Comparison of ENCODE assay signal across 2 cellular contexts in genomic region chr20:16885746-16886145, GRCh38.
TF ChIP-seq lines count a peak whose summit lies in the region.

No MANE protein-coding gene starts in this region.

TF ChIP-seq in GM23338, 12 proteins besides CTCF, POLR2A, EP300 and RAD21:
- TF ChIP-seq NANOG (IDR thresholded peaks at IDR 0.05; ENCODE audit: borderline replicate concordance): no peak
- TF ChIP-seq STAT1 (IDR thresholded peaks at IDR 0.05; ENCODE audit: unreplicated experiment): no peak
- TF ChIP-seq, protein P1, sequence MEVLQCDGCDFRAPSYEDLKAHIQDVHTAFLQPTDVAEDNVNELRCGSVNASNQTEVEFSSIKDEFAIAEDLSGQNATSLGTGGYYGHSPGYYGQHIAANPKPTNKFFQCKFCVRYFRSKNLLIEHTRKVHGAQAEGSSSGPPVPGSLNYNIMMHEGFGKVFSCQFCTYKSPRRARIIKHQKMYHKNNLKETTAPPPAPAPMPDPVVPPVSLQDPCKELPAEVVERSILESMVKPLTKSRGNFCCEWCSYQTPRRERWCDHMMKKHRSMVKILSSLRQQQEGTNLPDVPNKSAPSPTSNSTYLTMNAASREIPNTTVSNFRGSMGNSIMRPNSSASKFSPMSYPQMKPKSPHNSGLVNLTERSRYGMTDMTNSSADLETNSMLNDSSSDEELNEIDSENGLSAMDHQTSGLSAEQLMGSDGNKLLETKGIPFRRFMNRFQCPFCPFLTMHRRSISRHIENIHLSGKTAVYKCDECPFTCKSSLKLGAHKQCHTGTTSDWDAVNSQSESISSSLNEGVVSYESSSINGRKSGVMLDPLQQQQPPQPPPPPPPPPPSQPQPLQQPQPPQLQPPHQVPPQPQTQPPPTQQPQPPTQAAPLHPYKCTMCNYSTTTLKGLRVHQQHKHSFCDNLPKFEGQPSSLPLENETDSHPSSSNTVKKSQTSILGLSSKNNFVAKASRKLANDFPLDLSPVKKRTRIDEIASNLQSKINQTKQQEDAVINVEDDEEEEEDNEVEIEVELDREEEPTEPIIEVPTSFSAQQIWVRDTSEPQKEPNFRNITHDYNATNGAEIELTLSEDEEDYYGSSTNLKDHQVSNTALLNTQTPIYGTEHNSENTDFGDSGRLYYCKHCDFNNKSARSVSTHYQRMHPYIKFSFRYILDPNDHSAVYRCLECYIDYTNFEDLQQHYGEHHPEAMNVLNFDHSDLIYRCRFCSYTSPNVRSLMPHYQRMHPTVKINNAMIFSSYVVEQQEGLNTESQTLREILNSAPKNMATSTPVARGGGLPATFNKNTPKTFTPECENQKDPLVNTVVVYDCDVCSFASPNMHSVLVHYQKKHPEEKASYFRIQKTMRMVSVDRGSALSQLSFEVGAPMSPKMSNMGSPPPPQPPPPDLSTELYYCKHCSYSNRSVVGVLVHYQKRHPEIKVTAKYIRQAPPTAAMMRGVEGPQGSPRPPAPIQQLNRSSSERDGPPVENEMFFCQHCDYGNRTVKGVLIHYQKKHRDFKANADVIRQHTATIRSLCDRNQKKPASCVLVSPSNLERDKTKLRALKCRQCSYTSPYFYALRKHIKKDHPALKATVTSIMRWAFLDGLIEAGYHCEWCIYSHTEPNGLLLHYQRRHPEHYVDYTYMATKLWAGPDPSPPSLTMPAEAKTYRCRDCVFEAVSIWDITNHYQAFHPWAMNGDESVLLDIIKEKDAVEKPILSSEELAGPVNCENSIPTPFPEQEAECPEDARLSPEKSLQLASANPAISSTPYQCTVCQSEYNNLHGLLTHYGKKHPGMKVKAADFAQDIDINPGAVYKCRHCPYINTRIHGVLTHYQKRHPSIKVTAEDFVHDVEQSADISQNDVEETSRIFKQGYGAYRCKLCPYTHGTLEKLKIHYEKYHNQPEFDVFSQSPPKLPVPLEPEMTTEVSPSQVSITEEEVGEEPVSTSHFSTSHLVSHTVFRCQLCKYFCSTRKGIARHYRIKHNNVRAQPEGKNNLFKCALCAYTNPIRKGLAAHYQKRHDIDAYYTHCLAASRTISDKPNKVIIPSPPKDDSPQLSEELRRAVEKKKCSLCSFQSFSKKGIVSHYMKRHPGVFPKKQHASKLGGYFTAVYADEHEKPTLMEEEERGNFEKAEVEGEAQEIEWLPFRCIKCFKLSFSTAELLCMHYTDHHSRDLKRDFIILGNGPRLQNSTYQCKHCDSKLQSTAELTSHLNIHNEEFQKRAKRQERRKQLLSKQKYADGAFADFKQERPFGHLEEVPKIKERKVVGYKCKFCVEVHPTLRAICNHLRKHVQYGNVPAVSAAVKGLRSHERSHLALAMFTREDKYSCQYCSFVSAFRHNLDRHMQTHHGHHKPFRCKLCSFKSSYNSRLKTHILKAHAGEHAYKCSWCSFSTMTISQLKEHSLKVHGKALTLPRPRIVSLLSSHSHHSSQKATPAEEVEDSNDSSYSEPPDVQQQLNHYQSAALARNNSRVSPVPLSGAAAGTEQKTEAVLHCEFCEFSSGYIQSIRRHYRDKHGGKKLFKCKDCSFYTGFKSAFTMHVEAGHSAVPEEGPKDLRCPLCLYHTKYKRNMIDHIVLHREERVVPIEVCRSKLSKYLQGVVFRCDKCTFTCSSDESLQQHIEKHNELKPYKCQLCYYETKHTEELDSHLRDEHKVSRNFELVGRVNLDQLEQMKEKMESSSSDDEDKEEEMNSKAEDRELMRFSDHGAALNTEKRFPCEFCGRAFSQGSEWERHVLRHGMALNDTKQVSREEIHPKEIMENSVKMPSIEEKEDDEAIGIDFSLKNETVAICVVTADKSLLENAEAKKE (CRISPR knock-in tag; IDR thresholded peaks at IDR 0.05): no peak
- TF ChIP-seq JUNB (IDR thresholded peaks at IDR 0.05; ENCODE audit: unreplicated experiment): no peak
- TF ChIP-seq ZNF114 (CRISPR knock-in tag; IDR thresholded peaks at IDR 0.05): no peak
- no peak for TF ChIP-seq EZH2 (IDR thresholded peaks at IDR 0.05; ENCODE audit: low read depth, unreplicated experiment)
- no peak for TF ChIP-seq POLR2AphosphoS5 (IDR thresholded peaks at IDR 0.05; ENCODE audit: low read depth)
- TF ChIP-seq, protein P2, sequence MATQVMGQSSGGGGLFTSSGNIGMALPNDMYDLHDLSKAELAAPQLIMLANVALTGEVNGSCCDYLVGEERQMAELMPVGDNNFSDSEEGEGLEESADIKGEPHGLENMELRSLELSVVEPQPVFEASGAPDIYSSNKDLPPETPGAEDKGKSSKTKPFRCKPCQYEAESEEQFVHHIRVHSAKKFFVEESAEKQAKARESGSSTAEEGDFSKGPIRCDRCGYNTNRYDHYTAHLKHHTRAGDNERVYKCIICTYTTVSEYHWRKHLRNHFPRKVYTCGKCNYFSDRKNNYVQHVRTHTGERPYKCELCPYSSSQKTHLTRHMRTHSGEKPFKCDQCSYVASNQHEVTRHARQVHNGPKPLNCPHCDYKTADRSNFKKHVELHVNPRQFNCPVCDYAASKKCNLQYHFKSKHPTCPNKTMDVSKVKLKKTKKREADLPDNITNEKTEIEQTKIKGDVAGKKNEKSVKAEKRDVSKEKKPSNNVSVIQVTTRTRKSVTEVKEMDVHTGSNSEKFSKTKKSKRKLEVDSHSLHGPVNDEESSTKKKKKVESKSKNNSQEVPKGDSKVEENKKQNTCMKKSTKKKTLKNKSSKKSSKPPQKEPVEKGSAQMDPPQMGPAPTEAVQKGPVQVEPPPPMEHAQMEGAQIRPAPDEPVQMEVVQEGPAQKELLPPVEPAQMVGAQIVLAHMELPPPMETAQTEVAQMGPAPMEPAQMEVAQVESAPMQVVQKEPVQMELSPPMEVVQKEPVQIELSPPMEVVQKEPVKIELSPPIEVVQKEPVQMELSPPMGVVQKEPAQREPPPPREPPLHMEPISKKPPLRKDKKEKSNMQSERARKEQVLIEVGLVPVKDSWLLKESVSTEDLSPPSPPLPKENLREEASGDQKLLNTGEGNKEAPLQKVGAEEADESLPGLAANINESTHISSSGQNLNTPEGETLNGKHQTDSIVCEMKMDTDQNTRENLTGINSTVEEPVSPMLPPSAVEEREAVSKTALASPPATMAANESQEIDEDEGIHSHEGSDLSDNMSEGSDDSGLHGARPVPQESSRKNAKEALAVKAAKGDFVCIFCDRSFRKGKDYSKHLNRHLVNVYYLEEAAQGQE (IDR thresholded peaks at IDR 0.05; ENCODE audit: unreplicated experiment): no peak
- TF ChIP-seq ETS1 (IDR thresholded peaks at IDR 0.05): no peak
- TF ChIP-seq EZH2phosphoT487 (IDR thresholded peaks at IDR 0.05; ENCODE audit: unreplicated experiment): no peak
- TF ChIP-seq CREB1 (CRISPR knock-in tag; IDR thresholded peaks at IDR 0.05; ENCODE audit: low read depth): no peak
- no peak for TF ChIP-seq ZNF331 (CRISPR knock-in tag; IDR thresholded peaks at IDR 0.05; ENCODE audit: low read depth)

TF ChIP-seq in H1, 55 proteins besides CTCF, POLR2A, EP300 and RAD21:
- TF ChIP-seq, protein P3, sequence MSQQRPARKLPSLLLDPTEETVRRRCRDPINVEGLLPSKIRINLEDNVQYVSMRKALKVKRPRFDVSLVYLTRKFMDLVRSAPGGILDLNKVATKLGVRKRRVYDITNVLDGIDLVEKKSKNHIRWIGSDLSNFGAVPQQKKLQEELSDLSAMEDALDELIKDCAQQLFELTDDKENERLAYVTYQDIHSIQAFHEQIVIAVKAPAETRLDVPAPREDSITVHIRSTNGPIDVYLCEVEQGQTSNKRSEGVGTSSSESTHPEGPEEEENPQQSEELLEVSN (IDR thresholded peaks at IDR 0.05): no peak
- TF ChIP-seq CBX8 (IDR thresholded peaks at IDR 0.05; ENCODE audit: borderline replicate concordance, low read depth, low read length): no peak
